ENCODE assay signal across 8 cellular contexts in the genomic region with DNA sequence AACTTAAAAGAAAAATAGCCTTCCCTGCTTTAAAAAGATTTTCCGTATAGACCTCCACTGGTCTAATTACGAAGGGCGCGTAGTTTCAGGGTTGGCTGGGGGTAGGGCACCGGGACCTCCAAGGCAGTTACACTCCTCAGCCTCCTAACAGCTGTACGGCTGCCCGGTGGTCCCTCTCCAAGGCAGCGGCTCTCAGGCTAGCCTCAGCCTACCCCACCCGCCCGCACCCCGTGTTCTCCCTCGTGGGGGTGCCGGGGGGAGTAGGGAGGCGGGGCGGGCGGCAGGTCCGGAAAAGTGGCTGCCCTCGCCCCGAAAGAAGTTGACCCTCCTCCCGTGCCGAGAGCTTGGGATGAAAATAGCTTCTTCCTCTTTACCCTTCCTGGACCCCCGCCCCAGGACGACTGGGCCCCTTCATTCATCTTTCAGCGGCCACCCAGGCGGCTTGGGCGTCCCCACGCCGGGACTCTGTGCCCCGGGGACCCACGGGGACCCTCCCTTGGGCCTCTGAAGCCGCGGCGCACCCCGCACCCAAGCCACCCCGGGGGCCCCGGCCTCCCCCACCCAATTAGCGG. TPM values are rescaled to one million over a fixed set of nuclear protein-coding genes. Genes with fewer than 3 reads are reported as not detected.
A peak's percentile ranks its signal among the peaks of the same experiment; 100 is the strongest.
DNase-seq lines count a peak whose midpoint lies in the region; ATAC-seq and TF ChIP-seq lines count a peak whose summit lies in the region.

No MANE protein-coding gene starts in this region.

- ATAC-seq in GM19324 (IDR thresholded peaks at IDR 0.05; ENCODE audit: low FRiP score, unreplicated experiment) (peak; percentile 5), right cardiac atrium (peak; percentile 7 to 15)

- H3K27ac ChIP-seq in AG04450 (ENCODE audit: low read depth, low read length) (peak overlapping the region; percentile 98), right cardiac atrium (ENCODE audit: low read length) (peak overlapping the region; percentile 84), rectal smooth muscle tissue (ENCODE audit: low read depth, low read length) (peak overlapping the region; percentile 97)

- no peaks in the 10 kb centered on the region for H3K27me3 ChIP-seq in AG04450 (ENCODE audit: control insufficient read depth, insufficient read depth, low read length)
- no peaks in the 10 kb centered on the region for H3K27me3 ChIP-seq in adipocyte (replicated peaks; ENCODE audit: control insufficient read depth, insufficient read depth, low read length)
- H3K27me3 ChIP-seq in right cardiac atrium (ENCODE audit: control insufficient read depth, insufficient read depth), result no peaks in the 10 kb centered on the region
- no peaks in the 10 kb centered on the region for H3K27me3 ChIP-seq in rectal smooth muscle tissue (ENCODE audit: control insufficient read depth, insufficient read depth, low read length)

- H3K4me3 ChIP-seq in AG04450 (ENCODE audit: low read depth, low read length) (peak overlapping the region; percentile 81), adipocyte (ENCODE audit: low read length) (peak overlapping the region; percentile 84), right cardiac atrium (ENCODE audit: low read length) (peak overlapping the region; percentile 96), rectal smooth muscle tissue (ENCODE audit: low read length) (peak overlapping the region; percentile 78)

- intact Hi-C loops in right cardiac atrium (cut with DNase I), result loop anchor here in 1 of 4 donors (10.0 kb wide), 1 partner anchor 67 kb away; no protein-coding TSS in a partner anchor

- no peak for TF ChIP-seq CTCF in AG04450 (IDR thresholded peaks at IDR 0.05; ENCODE audit: low read depth, low read length)

- H3K4me1 ChIP-seq in adipocyte (ENCODE audit: control insufficient read depth, insufficient read depth, low read length) (peaks cover 19% of the 10 kb centered on the region), right cardiac atrium (ENCODE audit: control insufficient read depth, insufficient read depth, low read length) (peaks cover 2% of the 10 kb centered on the region), rectal smooth muscle tissue (ENCODE audit: control insufficient read depth, insufficient read depth, low read length) (peaks cover 10% of the 10 kb centered on the region)

- no peaks in the 10 kb centered on the region for H3K36me3 ChIP-seq in adipocyte (ENCODE audit: control insufficient read depth, insufficient read depth, low read length, severe bottlenecking)
- no peaks in the 10 kb centered on the region for H3K36me3 ChIP-seq in rectal smooth muscle tissue (ENCODE audit: control insufficient read depth, insufficient read depth, low read length)

- POLR2A ChIA-PET in AG04450 (lab: Yijun Ruan, JAX), result interaction anchor here (0.6 to 2.0 kb wide), 5 partner anchors 12 to 67 kb away, joined by 3 to 13 read pairs (median 3); no protein-coding TSS in a partner anchor

- H3K9ac ChIP-seq in adipocyte (ENCODE audit: low read length) (peak overlapping the region; percentile 90), rectal smooth muscle tissue (ENCODE audit: low read length) (peak overlapping the region; percentile 49)

- CTCF ChIA-PET in AG04450 (lab: Charles Lee), result interaction anchor here (1.0 to 1.8 kb wide), 2 partner anchors 20 to 67 kb away, joined by 3 to 7 read pairs; no protein-coding TSS in a partner anchor

- no peaks in the 10 kb centered on the region for H3K9me3 ChIP-seq in AG04450 (ENCODE audit: control insufficient read depth, insufficient read depth, low read length)
- no peaks in the 10 kb centered on the region for H3K9me3 ChIP-seq in adipocyte (ENCODE audit: control insufficient read depth, low read length)
- no peaks in the 10 kb centered on the region for H3K9me3 ChIP-seq in right cardiac atrium (ENCODE audit: control insufficient read depth, low read length)

- DNase-seq in AG04450 (ENCODE audit: low read depth, low spot score) (no peak), NCI-H748 treated with DMSO at 0.1 percent for 48 hours (lab: John Stamatoyannopoulos, UW) (peak; percentile 14), adipocyte (ENCODE audit: low read depth) (peak; percentile 59), right cardiac atrium (peak; percentile 54 to 85 (median 82)), DMS153 treated with DMSO at 0.1 percent for 48 hours (lab: John Stamatoyannopoulos, UW; ENCODE audit: unreplicated experiment) (no peak), DMS114 treated with DMSO at 0.1 percent for 48 hours (lab: John Stamatoyannopoulos, UW; ENCODE audit: unreplicated experiment) (no peak)

- WGBS in right cardiac atrium, result under 1% methylated on average over 37 of the region's 37 CpGs

RNA-seq across cellular contexts. Expression of a gene that starts 1.0 kb away (rescaled TPM):
- polyA plus RNA-seq in AG04450 (2011; rRNA removed), result 14.4 and 16.7 TPM in 2 replicates
- 17.5 and 19.9 TPM in 2 replicates for polyA minus RNA-seq in AG04450 (2011; rRNA and poly(A)+ RNA removed)
- 10 to 100 TPM; 12.2 to 14.4 (median 13.6) TPM for total RNA-seq in right cardiac atrium
- polyA plus RNA-seq in right cardiac atrium, result 4.4 TPM

Comparison
In these comparisons a context has a peak if more than half of its experiments do, and no peak if none do; other contexts are left out.
1. DNase-seq: peak in NCI-H748 treated with DMSO at 0.1 percent for 48 hours (single experiment), adipocyte (single experiment) and right cardiac atrium (3 of 3); none in AG04450 (single experiment), DMS153 treated with DMSO at 0.1 percent for 48 hours (single experiment) and DMS114 treated with DMSO at 0.1 percent for 48 hours (single experiment).
2. Peak in every context shown above with its lines, with median percentiles within 50 percentile points of each other: H3K27ac ChIP-seq and H3K4me3 ChIP-seq.